20 cellular contexts compared by ENCODE assay signal in genomic region chr10:37732685-37733084, GRCh38.
DNase-seq lines count a peak whose midpoint lies in the region; ATAC-seq, FAIRE-seq and TF ChIP-seq lines count a peak whose summit lies in the region.
"Had no signal": no experiment of that assay in that cellular context is flagged by ENCODE, and none has a peak within 500 bp of the region (broad histone marks: within the 10 kb centered on the region; RNA-seq: fewer than 3 reads in every experiment).

No MANE protein-coding gene starts in this region.

- no peak overlapping the region for H2AFZ ChIP-seq in GM23248

- TF ChIP-seq RAD21 in A549 (conservative IDR thresholded peaks at IDR 0.05 in 1 of 2, IDR thresholded peaks at IDR 0.05 in 1 of 2) = no peak; a peak in 2 of 5 replicates

- TF ChIP-seq CTCF in A549 (IDR thresholded peaks at IDR 0.05) = no peak
- no peak for TF ChIP-seq CTCF in Panc1 (IDR thresholded peaks at IDR 0.05)
- TF ChIP-seq CTCF in fibroblast of villous mesenchyme (IDR thresholded peaks at IDR 0.05; ENCODE audit: insufficient read depth, low read depth, low read length) = no peak

- H3K9me2 ChIP-seq in GM23248 (ENCODE audit: insufficient read depth) = no peaks in the 10 kb centered on the region

- intact Hi-C loops in Panc1 (cut with micrococcal nuclease; ENCODE audit: unreplicated experiment) = no loop called here

- no TSS peak for BruUV-seq in Panc1 (replicated peaks; lab: Mats Ljungman, UMichigan)

- DNase-seq in A549 (ENCODE audit: low read depth in 1 of 2, low spot score in 1 of 2) (peak in 1 of 2 experiments; percentile 51), GM23248 (peak; percentile 67), Panc1 (ENCODE audit: low read depth, low spot score) (no peak), fibroblast of villous mesenchyme (ENCODE audit: low read depth) (peak; percentile 7), activated gamma-delta T cell treated with Interleukin-2 at 50 U/mL for 16 hours (no peak), epidermal melanocyte (ENCODE audit: insufficient read length, low spot score) (no peak)
- DNase-seq: AML-193, DMS79 treated with DMSO at 0.1 percent for 48 hours, NCI-H1105, NCI-H1694 treated with DMSO at 0.1 percent for 48 hours, NCI-H2227 treated with DMSO at 0.1 percent for 48 hours, NCI-H524, NCI-H82, SJCRH30 had no signal

- peaks cover 18% of the 10 kb centered on the region; the same call in 1 of the 2 replicates for H3F3A ChIP-seq in GM23248 (ENCODE audit: insufficient read depth)

- H3K4me2 ChIP-seq in A549 (peak overlapping the region; percentile 46), GM23248 (ENCODE audit: unreplicated experiment) (peak overlapping the region; percentile 32)

- H3K4me1 ChIP-seq in A549 = peaks cover 29% of the 10 kb centered on the region
- peaks cover 43% of the 10 kb centered on the region for H3K4me1 ChIP-seq in GM23248 (ENCODE audit: insufficient read depth)
- H3K4me1 ChIP-seq in Panc1 (ENCODE audit: control insufficient read depth, insufficient read depth, low read length) = no peaks in the 10 kb centered on the region
- H3K4me1 ChIP-seq: SJCRH30 had no signal

- FAIRE-seq in A549 (lab: Jason Lieb, UNC) = no peak
- FAIRE-seq: G401.6, H54, K562 had no signal

- H3K36me3 ChIP-seq in GM23248 (ENCODE audit: low read depth) = no peaks in the 10 kb centered on the region
- H3K36me3 ChIP-seq in Panc1 (ENCODE audit: control insufficient read depth, insufficient read depth, low read length) = no peaks in the 10 kb centered on the region
- H3K36me3 ChIP-seq: SJCRH30 had no signal

- H3K9me3 ChIP-seq in A549 (peaks cover 6% of the 10 kb centered on the region; the same call in 1 of the 3 replicates), GM23248 (ENCODE audit: low read depth) (no peaks in the 10 kb centered on the region), Panc1 (ENCODE audit: control insufficient read depth, insufficient read depth, low read depth, low read length) (no peaks in the 10 kb centered on the region)
- H3K9me3 ChIP-seq: SJCRH30 had no signal

- TF ChIP-seq EP300 in A549 (IDR thresholded peaks at IDR 0.05) = peak; percentile 66 to 71; a peak in 2 of 5 replicates

- no peak for TF ChIP-seq POLR2A in A549 (IDR thresholded peaks at IDR 0.05; ENCODE audit: low read length)

- no peak overlapping the region for H3K4me3 ChIP-seq in A549
- no peak overlapping the region for H3K4me3 ChIP-seq in GM23248
- no peak overlapping the region for H3K4me3 ChIP-seq in Panc1 (ENCODE audit: low read depth in 2 of 2, low read length in 2 of 2)
- no peak overlapping the region for H3K4me3 ChIP-seq in fibroblast of villous mesenchyme (ENCODE audit: low read depth, low read length)
- H3K4me3 ChIP-seq: K562, SJCRH30 had no signal

- no peaks in the 10 kb centered on the region for H4K20me1 ChIP-seq in GM23248 (ENCODE audit: insufficient read depth)

- CTCF ChIA-PET in A549 (lab: Yijun Ruan, JAX) (interaction anchor here (0.6 kb wide), 2 partner anchors 40 to 994 kb away, joined by 3 read pairs; no protein-coding TSS in a partner anchor), Panc1 (lab: Charles Lee) (no interaction called here)

- peak; percentile 77 to 86 for ATAC-seq in A549
- ATAC-seq in Panc1 = peak; percentile 39
- ATAC-seq in HG03565 (IDR thresholded peaks at IDR 0.05; ENCODE audit: unreplicated experiment) = no peak
- ATAC-seq: K562 had no signal

- H3K27ac ChIP-seq in A549 = peak overlapping the region; percentile 65 to 68; a peak in 5 of 6 replicates
- H3K27ac ChIP-seq in GM23248 = no peak overlapping the region; the same call in 1 of the 2 replicates
- no peak overlapping the region for H3K27ac ChIP-seq in Panc1 (ENCODE audit: low read length)
- H3K27ac ChIP-seq: C4-2B, HL-60, SJCRH30 had no signal

- H3K9ac ChIP-seq in GM23248 = no peak overlapping the region

- in situ Hi-C loops in GM23248 (cut with MboI) = no loop called here
- in situ Hi-C loops in Panc1 (cut with HindIII; ENCODE audit: low pct_unique_long_range_greater_than_20kb, low sequenced_read_pairs) = no loop called here

- H3K27me3 ChIP-seq in GM23248 (replicated peaks; ENCODE audit: insufficient read depth) (no peaks in the 10 kb centered on the region), Panc1 (ENCODE audit: control insufficient read depth, insufficient read depth, low read length) (no peaks in the 10 kb centered on the region)
- H3K27me3 ChIP-seq: SJCRH30 had no signal

- no peaks in the 10 kb centered on the region for H3K79me2 ChIP-seq in GM23248 (ENCODE audit: insufficient read depth)

- POLR2A ChIA-PET in A549 (lab: Yijun Ruan, JAX) = no interaction called here
- POLR2A ChIA-PET in Panc1 (lab: Charles Lee) = no interaction called here

TF ChIP-seq in A549, 52 proteins besides CTCF, POLR2A, EP300 and RAD21:
- TF ChIP-seq PHF8 (IDR thresholded peaks at IDR 0.05; ENCODE audit: borderline replicate concordance, low read depth) (no peak), NPAS2 (CRISPR knock-in tag; IDR thresholded peaks at IDR 0.05; ENCODE audit: borderline replicate concordance) (no peak), ELK1 (IDR thresholded peaks at IDR 0.05; ENCODE audit: low read depth, low read length) (no peak), KDM1A (IDR thresholded peaks at IDR 0.05; ENCODE audit: low read depth) (no peak), JUN (IDR thresholded peaks at IDR 0.05) (peak in 1 of 2 experiments; percentile 38; a peak in 1 of 5 replicates), CEBPB (IDR thresholded peaks at IDR 0.05) (peak in 1 of 2 experiments; percentile 36; a peak in 1 of 4 replicates), ZC3H11A (IDR thresholded peaks at IDR 0.05) (no peak), FOXS1 (CRISPR knock-in tag; IDR thresholded peaks at IDR 0.05) (no peak), USF2 (IDR thresholded peaks at IDR 0.05) (no peak), RARB (CRISPR knock-in tag; IDR thresholded peaks at IDR 0.05) (no peak), JUNB (IDR thresholded peaks at IDR 0.05) (peak; percentile 88), HEYL (CRISPR knock-in tag; IDR thresholded peaks at IDR 0.05) (no peak), CHD2 (IDR thresholded peaks at IDR 0.05; ENCODE audit: low read length, partially characterized antibody) (no peak), E2F6 (IDR thresholded peaks at IDR 0.05; ENCODE audit: borderline replicate concordance, low read depth) (no peak), FOSL2 (IDR thresholded peaks at IDR 0.05) (peak; percentile 78), FOSL2 (CRISPR knock-in tag; IDR thresholded peaks at IDR 0.05) (peak; percentile 48), MAZ (IDR thresholded peaks at IDR 0.05; ENCODE audit: borderline replicate concordance, low read depth, low read length) (no peak), ZSCAN20 (CRISPR knock-in tag; IDR thresholded peaks at IDR 0.05) (no peak), GATA3 (IDR thresholded peaks at IDR 0.05; ENCODE audit: borderline replicate concordance) (peak; percentile 87; the same call in 1 of the 2 replicates), KDM5A (IDR thresholded peaks at IDR 0.05) (no peak), FOSB (CRISPR knock-in tag; IDR thresholded peaks at IDR 0.05) (no peak), HOXB13 (CRISPR knock-in tag; IDR thresholded peaks at IDR 0.05; ENCODE audit: low read depth) (no peak), PBX3 (IDR thresholded peaks at IDR 0.05) (no peak)
- TF ChIP-seq, protein P1, sequence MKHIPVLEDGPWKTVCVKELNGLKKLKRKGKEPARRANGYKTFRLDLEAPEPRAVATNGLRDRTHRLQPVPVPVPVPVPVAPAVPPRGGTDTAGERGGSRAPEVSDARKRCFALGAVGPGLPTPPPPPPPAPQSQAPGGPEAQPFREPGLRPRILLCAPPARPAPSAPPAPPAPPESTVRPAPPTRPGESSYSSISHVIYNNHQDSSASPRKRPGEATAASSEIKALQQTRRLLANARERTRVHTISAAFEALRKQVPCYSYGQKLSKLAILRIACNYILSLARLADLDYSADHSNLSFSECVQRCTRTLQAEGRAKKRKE (CRISPR knock-in tag; IDR thresholded peaks at IDR 0.05; ENCODE audit: low read depth) = no peak
TF ChIP-seq in A549: peak in this region for 5.

Comparison
In these comparisons a context has a peak if more than half of its experiments do, and no peak if none do; other contexts are left out.
1. DNase-seq: peak in GM23248 (single experiment) and fibroblast of villous mesenchyme (single experiment); none in Panc1 (single experiment), activated gamma-delta T cell treated with Interleukin-2 at 50 U/mL for 16 hours (single experiment) and epidermal melanocyte (single experiment).
2. H3K27ac ChIP-seq: peak in A549 (2 of 2); none in GM23248 (single experiment) and Panc1 (single experiment).